1 cellular context compared by ENCODE assay signal in the genomic region with DNA sequence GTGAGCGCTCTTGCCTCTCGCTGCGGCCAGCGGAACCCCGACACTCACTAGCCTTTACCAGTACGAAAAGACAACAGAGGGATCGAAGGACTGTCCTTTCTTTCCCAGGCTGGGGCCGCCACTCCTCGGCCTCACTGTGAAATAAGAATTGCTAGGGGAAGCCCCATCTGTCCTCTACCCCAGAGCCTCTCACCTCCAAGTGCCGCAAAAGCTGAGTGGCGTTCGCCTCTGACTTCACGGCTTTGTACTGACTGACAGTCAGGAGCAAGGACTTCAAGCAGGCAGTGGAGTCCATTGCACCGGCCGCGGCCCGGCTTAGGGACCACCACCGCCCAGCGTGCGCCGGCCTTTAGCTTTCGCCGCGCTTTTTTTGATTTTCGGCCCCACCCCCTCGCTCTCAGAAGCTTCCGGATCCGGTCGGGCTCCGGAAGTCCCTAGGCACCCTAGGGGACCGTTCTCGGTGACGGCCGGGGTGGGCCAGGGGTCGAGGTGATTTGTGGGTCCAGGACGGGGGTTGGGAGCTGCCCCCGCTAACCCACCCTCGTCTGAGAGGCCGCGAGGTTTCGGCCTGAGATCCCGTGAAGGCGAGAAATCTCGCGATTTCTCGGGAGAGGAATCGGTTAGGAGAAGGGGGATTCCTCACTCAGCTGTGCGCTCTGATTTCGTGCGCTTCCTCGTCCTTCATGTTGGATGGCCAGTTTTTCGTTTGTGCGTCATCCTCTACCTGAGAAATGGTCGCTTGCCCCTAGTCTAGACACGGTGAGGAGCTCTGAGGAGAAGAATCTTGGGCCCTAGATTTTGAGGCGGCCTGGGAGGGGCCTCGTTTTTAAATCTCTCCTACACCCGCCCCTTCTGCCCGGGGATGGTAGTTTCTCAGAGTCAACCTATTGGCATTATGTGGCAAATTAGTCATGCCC.
TF ChIP-seq lines count a peak whose summit lies in the region.

A gene (minus strand): TSS at position 358 of the 917 bp plus-strand sequence. CDS start 63 bp downstream, at position 295.
A gene with protein sequence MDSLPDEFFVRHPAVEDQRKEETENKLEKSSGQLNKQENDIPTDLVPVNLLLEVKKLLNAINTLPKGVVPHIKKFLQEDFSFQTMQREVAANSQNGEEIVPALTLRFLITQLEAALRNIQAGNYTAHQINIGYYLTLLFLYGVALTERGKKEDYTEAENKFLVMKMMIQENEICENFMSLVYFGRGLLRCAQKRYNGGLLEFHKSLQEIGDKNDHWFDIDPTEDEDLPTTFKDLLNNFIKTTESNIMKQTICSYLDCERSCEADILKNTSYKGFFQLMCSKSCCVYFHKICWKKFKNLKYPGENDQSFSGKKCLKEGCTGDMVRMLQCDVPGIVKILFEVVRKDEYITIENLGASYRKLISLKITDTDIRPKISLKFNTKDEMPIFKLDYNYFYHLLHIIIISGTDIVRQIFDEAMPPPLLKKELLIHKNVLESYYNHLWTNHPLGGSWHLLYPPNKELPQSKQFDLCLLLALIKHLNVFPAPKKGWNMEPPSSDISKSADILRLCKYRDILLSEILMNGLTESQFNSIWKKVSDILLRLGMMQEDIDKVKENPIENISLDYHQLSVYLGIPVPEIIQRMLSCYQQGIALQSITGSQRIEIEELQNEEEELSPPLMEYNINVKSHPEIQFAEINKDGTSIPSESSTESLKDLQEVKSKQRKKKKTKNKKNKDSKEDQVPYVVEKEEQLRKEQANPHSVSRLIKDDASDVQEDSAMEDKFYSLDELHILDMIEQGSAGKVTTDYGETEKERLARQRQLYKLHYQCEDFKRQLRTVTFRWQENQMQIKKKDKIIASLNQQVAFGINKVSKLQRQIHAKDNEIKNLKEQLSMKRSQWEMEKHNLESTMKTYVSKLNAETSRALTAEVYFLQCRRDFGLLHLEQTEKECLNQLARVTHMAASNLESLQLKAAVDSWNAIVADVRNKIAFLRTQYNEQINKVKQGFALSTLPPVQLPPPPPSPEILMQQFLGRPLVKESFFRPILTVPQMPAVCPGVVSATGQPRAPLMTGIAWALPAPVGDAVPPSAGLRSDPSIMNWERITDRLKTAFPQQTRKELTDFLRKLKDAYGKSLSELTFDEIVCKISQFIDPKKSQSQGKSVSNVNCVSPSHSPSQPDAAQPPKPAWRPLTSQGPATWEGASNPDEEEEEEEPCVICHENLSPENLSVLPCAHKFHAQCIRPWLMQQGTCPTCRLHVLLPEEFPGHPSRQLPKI (plus strand): TSS at position 642 of the 917 bp plus-strand sequence. CDS start 15,685 bp downstream, outside the sequence.

TF ChIP-seq in HepG2, 621 proteins besides CTCF, POLR2A, EP300 and RAD21 (continued from another document and continues in another):
- TF ChIP-seq, protein P1, sequence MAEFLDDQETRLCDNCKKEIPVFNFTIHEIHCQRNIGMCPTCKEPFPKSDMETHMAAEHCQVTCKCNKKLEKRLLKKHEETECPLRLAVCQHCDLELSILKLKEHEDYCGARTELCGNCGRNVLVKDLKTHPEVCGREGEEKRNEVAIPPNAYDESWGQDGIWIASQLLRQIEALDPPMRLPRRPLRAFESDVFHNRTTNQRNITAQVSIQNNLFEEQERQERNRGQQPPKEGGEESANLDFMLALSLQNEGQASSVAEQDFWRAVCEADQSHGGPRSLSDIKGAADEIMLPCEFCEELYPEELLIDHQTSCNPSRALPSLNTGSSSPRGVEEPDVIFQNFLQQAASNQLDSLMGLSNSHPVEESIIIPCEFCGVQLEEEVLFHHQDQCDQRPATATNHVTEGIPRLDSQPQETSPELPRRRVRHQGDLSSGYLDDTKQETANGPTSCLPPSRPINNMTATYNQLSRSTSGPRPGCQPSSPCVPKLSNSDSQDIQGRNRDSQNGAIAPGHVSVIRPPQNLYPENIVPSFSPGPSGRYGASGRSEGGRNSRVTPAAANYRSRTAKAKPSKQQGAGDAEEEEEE (CRISPR knock-in tag; IDR thresholded peaks at IDR 0.05; ENCODE audit: borderline replicate concordance) = no peak
- TF ChIP-seq KDM3A (CRISPR knock-in tag; IDR thresholded peaks at IDR 0.05; ENCODE audit: low read depth) (0 out of 2 replicates have a peak, but pooled peaks have one; percentile 42), SOX5 (CRISPR knock-in tag; IDR thresholded peaks at IDR 0.05; ENCODE audit: borderline replicate concordance) (peak; percentile 36; the same call in 1 of the 2 replicates), TOPORS (CRISPR knock-in tag; IDR thresholded peaks at IDR 0.05) (peak; percentile 89; the same call in 1 of the 2 replicates), ZMYM3 (CRISPR knock-in tag; IDR thresholded peaks at IDR 0.05) (no peak), NR2F1 (CRISPR knock-in tag; IDR thresholded peaks at IDR 0.05) (peak; percentile 33 to 36; a peak in 2 of 4 replicates), TBX3 (IDR thresholded peaks at IDR 0.05; ENCODE audit: borderline replicate concordance) (no peak), STAG1 (CRISPR knock-in tag; IDR thresholded peaks at IDR 0.05) (no peak), POLR2AphosphoS5 (IDR thresholded peaks at IDR 0.05; ENCODE audit: low read depth, low read length) (peak; percentile 97), KAT8 (CRISPR knock-in tag; IDR thresholded peaks at IDR 0.05) (peak; percentile 91), GABPB1 (CRISPR knock-in tag; IDR thresholded peaks at IDR 0.05) (peak; percentile 99), KMT2B (CRISPR knock-in tag; IDR thresholded peaks at IDR 0.05) (peak; percentile 95), TOE1 (CRISPR knock-in tag; IDR thresholded peaks at IDR 0.05) (0 out of 2 replicates have a peak, but pooled peaks have one; percentile 67), HDAC6 (IDR thresholded peaks at IDR 0.05; ENCODE audit: low read depth, low read length) (no peak), ZNF251 (CRISPR knock-in tag; IDR thresholded peaks at IDR 0.05) (no peak), ZNF616 (CRISPR knock-in tag; IDR thresholded peaks at IDR 0.05; ENCODE audit: low read depth) (no peak), ZNF615 (CRISPR knock-in tag; IDR thresholded peaks at IDR 0.05; ENCODE audit: borderline replicate concordance) (no peak), ZNF333 (CRISPR knock-in tag; IDR thresholded peaks at IDR 0.05; ENCODE audit: borderline replicate concordance) (no peak), SAP130 (CRISPR knock-in tag; IDR thresholded peaks at IDR 0.05; ENCODE audit: low read depth) (peak; percentile 100), ZNF776 (CRISPR knock-in tag; IDR thresholded peaks at IDR 0.05) (no peak), ZNF557 (CRISPR knock-in tag; IDR thresholded peaks at IDR 0.05) (no peak; the same call in 1 of the 2 replicates), SIX1 (CRISPR knock-in tag; IDR thresholded peaks at IDR 0.05; ENCODE audit: borderline replicate concordance) (peak; percentile 32; the same call in 1 of the 2 replicates), SIX4 (CRISPR knock-in tag; IDR thresholded peaks at IDR 0.05) (no peak)
- TF ChIP-seq, protein P2, sequence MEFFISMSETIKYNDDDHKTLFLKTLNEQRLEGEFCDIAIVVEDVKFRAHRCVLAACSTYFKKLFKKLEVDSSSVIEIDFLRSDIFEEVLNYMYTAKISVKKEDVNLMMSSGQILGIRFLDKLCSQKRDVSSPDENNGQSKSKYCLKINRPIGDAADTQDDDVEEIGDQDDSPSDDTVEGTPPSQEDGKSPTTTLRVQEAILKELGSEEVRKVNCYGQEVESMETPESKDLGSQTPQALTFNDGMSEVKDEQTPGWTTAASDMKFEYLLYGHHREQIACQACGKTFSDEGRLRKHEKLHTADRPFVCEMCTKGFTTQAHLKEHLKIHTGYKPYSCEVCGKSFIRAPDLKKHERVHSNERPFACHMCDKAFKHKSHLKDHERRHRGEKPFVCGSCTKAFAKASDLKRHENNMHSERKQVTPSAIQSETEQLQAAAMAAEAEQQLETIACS (CRISPR knock-in tag; IDR thresholded peaks at IDR 0.05) = no peak
- TF ChIP-seq, protein P3, sequence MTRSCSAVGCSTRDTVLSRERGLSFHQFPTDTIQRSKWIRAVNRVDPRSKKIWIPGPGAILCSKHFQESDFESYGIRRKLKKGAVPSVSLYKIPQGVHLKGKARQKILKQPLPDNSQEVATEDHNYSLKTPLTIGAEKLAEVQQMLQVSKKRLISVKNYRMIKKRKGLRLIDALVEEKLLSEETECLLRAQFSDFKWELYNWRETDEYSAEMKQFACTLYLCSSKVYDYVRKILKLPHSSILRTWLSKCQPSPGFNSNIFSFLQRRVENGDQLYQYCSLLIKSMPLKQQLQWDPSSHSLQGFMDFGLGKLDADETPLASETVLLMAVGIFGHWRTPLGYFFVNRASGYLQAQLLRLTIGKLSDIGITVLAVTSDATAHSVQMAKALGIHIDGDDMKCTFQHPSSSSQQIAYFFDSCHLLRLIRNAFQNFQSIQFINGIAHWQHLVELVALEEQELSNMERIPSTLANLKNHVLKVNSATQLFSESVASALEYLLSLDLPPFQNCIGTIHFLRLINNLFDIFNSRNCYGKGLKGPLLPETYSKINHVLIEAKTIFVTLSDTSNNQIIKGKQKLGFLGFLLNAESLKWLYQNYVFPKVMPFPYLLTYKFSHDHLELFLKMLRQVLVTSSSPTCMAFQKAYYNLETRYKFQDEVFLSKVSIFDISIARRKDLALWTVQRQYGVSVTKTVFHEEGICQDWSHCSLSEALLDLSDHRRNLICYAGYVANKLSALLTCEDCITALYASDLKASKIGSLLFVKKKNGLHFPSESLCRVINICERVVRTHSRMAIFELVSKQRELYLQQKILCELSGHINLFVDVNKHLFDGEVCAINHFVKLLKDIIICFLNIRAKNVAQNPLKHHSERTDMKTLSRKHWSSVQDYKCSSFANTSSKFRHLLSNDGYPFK (CRISPR knock-in tag; IDR thresholded peaks at IDR 0.05; ENCODE audit: borderline replicate concordance) = peak; percentile 93
- TF ChIP-seq, protein P4, sequence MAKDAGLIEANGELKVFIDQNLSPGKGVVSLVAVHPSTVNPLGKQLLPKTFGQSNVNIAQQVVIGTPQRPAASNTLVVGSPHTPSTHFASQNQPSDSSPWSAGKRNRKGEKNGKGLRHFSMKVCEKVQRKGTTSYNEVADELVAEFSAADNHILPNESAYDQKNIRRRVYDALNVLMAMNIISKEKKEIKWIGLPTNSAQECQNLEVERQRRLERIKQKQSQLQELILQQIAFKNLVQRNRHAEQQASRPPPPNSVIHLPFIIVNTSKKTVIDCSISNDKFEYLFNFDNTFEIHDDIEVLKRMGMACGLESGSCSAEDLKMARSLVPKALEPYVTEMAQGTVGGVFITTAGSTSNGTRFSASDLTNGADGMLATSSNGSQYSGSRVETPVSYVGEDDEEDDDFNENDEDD (CRISPR knock-in tag; IDR thresholded peaks at IDR 0.05; ENCODE audit: borderline replicate concordance) = peak; percentile 98
- TF ChIP-seq, protein P5, sequence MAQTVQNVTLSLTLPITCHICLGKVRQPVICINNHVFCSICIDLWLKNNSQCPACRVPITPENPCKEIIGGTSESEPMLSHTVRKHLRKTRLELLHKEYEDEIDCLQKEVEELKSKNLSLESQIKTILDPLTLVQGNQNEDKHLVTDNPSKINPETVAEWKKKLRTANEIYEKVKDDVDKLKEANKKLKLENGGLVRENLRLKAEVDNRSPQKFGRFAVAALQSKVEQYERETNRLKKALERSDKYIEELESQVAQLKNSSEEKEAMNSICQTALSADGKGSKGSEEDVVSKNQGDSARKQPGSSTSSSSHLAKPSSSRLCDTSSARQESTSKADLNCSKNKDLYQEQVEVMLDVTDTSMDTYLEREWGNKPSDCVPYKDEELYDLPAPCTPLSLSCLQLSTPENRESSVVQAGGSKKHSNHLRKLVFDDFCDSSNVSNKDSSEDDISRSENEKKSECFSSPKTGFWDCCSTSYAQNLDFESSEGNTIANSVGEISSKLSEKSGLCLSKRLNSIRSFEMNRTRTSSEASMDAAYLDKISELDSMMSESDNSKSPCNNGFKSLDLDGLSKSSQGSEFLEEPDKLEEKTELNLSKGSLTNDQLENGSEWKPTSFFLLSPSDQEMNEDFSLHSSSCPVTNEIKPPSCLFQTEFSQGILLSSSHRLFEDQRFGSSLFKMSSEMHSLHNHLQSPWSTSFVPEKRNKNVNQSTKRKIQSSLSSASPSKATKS (CRISPR knock-in tag; IDR thresholded peaks at IDR 0.05) = no peak
- TF ChIP-seq, protein P6, sequence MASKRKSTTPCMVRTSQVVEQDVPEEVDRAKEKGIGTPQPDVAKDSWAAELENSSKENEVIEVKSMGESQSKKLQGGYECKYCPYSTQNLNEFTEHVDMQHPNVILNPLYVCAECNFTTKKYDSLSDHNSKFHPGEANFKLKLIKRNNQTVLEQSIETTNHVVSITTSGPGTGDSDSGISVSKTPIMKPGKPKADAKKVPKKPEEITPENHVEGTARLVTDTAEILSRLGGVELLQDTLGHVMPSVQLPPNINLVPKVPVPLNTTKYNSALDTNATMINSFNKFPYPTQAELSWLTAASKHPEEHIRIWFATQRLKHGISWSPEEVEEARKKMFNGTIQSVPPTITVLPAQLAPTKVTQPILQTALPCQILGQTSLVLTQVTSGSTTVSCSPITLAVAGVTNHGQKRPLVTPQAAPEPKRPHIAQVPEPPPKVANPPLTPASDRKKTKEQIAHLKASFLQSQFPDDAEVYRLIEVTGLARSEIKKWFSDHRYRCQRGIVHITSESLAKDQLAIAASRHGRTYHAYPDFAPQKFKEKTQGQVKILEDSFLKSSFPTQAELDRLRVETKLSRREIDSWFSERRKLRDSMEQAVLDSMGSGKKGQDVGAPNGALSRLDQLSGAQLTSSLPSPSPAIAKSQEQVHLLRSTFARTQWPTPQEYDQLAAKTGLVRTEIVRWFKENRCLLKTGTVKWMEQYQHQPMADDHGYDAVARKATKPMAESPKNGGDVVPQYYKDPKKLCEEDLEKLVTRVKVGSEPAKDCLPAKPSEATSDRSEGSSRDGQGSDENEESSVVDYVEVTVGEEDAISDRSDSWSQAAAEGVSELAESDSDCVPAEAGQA (IDR thresholded peaks at IDR 0.05; ENCODE audit: low read depth) = peak; percentile 14; the same call in 1 of the 2 replicates
- TF ChIP-seq, protein P6 (CRISPR knock-in tag; IDR thresholded peaks at IDR 0.05; ENCODE audit: borderline replicate concordance) = no peak
- TF ChIP-seq, protein P7, sequence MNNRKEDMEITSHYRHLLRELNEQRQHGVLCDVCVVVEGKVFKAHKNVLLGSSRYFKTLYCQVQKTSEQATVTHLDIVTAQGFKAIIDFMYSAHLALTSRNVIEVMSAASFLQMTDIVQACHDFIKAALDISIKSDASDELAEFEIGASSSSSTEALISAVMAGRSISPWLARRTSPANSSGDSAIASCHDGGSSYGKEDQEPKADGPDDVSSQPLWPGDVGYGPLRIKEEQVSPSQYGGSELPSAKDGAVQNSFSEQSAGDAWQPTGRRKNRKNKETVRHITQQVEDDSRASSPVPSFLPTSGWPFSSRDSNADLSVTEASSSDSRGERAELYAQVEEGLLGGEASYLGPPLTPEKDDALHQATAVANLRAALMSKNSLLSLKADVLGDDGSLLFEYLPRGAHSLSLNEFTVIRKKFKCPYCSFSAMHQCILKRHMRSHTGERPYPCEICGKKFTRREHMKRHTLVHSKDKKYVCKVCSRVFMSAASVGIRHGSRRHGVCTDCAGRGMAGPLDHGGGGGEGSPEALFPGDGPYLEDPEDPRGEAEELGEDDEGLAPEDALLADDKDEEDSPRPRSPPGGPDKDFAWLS (CRISPR knock-in tag; IDR thresholded peaks at IDR 0.05; ENCODE audit: borderline replicate concordance) = no peak
